ENCODE assay signal across 8 cellular contexts in genomic region chr4:4541040-4541631, GRCh38. TPM values are rescaled to one million over a fixed set of nuclear protein-coding genes. Genes with fewer than 3 reads are reported as not detected.
DNase-seq lines count a peak whose midpoint lies in the region; ATAC-seq, FAIRE-seq and TF ChIP-seq lines count a peak whose summit lies in the region.

No MANE protein-coding gene starts in this region.

- TF ChIP-seq CTCF in body of pancreas (IDR thresholded peaks at IDR 0.05) = no peak

- ATAC-seq in HG02981 (IDR thresholded peaks at IDR 0.05; ENCODE audit: unreplicated experiment) (peak; percentile 53), body of pancreas (peak; percentile 31)

- FAIRE-seq in RCC 7860 (lab: Jason Lieb, UNC) = no peak

- peaks cover 40% of the 10 kb centered on the region for H3K4me1 ChIP-seq in body of pancreas

- DNase-seq in NCI-H146 (lab: John Stamatoyannopoulos, UW) (peak; percentile 28), NCI-H146 treated with DMSO at 0.1 percent for 48 hours (lab: John Stamatoyannopoulos, UW; ENCODE audit: unreplicated experiment) (no peak), RCC 7860 (ENCODE audit: low spot score) (peak; percentile 27), body of pancreas (peak; percentile 14 to 47 (median 24)), iPS-NIHi7 (ENCODE audit: extremely low spot score) (peak; percentile 20), NCI-H2171 treated with DMSO at 0.1 percent for 48 hours (lab: John Stamatoyannopoulos, UW) (no peak)
- peak; percentile 46 for DNase-seq in stimulated activated CD4-positive, alpha-beta T cell treated with anti-CD3 and anti-CD28 coated beads, Interleukin-15, amount 100 ng/mL, for 24 hours

- H3K9me3 ChIP-seq in body of pancreas = no peaks in the 10 kb centered on the region

- WGBS in body of pancreas, 2 donors = 1 to 2% methylated on average over 8 to 10 of the region's 10 CpGs

- H3K36me3 ChIP-seq in body of pancreas (replicated peaks in 1 of 2; ENCODE audit: insufficient read depth in 1 of 2, low read depth in 2 of 2) = no peaks in the 10 kb centered on the region

- H3K27me3 ChIP-seq in body of pancreas = no peaks in the 10 kb centered on the region

- no peak for TF ChIP-seq POLR2A in body of pancreas (IDR thresholded peaks at IDR 0.05)

- H3K4me3 ChIP-seq in body of pancreas = peak overlapping the region; percentile 82 to 85

- peak overlapping the region; percentile 3 to 85 (median 64) for H3K27ac ChIP-seq in body of pancreas

- intact Hi-C loops in body of pancreas (cut with DNase I) = no loop called here

RNA-seq across cellular contexts. Expression of gene STX18, which starts 0.7 kb away (rescaled TPM):
- total RNA-seq in body of pancreas = 10 to 100 TPM; 13.5 to 53.4 TPM

Comparison
In these comparisons a context has a peak if more than half of its experiments do, and no peak if none do; other contexts are left out.
1. DNase-seq: peak in NCI-H146 (single experiment), RCC 7860 (single experiment), body of pancreas (4 of 4), iPS-NIHi7 (single experiment) and stimulated activated CD4-positive, alpha-beta T cell treated with anti-CD3 and anti-CD28 coated beads, Interleukin-15, amount 100 ng/mL, for 24 hours (single experiment); none in NCI-H146 treated with DMSO at 0.1 percent for 48 hours (single experiment) and NCI-H2171 treated with DMSO at 0.1 percent for 48 hours (single experiment).